ENCODE assay signal across 15 cellular contexts in genomic region chr11:70404244-70404643, GRCh38. TPM values are rescaled to one million over a fixed set of nuclear protein-coding genes. Genes with fewer than 3 reads are reported as not detected.
A peak's percentile ranks its signal among the peaks of the same experiment; 100 is the strongest.
DNase-seq lines count a peak whose midpoint lies in the region; ATAC-seq and TF ChIP-seq lines count a peak whose summit lies in the region.
"Had no signal": no experiment of that assay in that cellular context is flagged by ENCODE, and none has a peak within 500 bp of the region (broad histone marks: within the 10 kb centered on the region; RNA-seq: fewer than 3 reads in every experiment).

No MANE protein-coding gene starts in this region.

- no peaks in the 10 kb centered on the region for H3K27me3 ChIP-seq in esophagus muscularis mucosa

- H3K27ac Mint-ChIP-seq in endothelial cell (ENCODE audit: unreplicated experiment) (peak overlapping the region; percentile 84), neural crest cell (ENCODE audit: unreplicated experiment) (no peak overlapping the region), type B pancreatic cell (peak overlapping the region; percentile 91)
- H3K27ac Mint-ChIP-seq in stimulated activated effector memory CD8-positive, alpha-beta T cell treated with anti-CD3 and anti-CD28 coated beads, Interleukin-12 subunit alpha, Interleukin-12 subunit beta, amount 100 ng/mL, for 72 hours = no peak overlapping the region
- H3K27ac Mint-ChIP-seq: CD14-positive monocyte; CD8-positive, alpha-beta T cell had no signal

- no peak overlapping the region for H3K4me3 ChIP-seq in esophagus muscularis mucosa
- H3K4me3 ChIP-seq: A549 had no signal

- H3K27me3 Mint-ChIP-seq in endothelial cell (ENCODE audit: unreplicated experiment) (peaks cover 4% of the 10 kb centered on the region), neural crest cell (ENCODE audit: low read depth) (no peaks in the 10 kb centered on the region), type B pancreatic cell (no peaks in the 10 kb centered on the region)

- H3K4me1 Mint-ChIP-seq in endothelial cell (ENCODE audit: unreplicated experiment) (peaks cover 46% of the 10 kb centered on the region), neural crest cell (peaks cover 19% of the 10 kb centered on the region), type B pancreatic cell (ENCODE audit: unreplicated experiment) (peaks cover 10% of the 10 kb centered on the region)
- peaks cover 18% of the 10 kb centered on the region for H3K4me1 Mint-ChIP-seq in stimulated activated effector memory CD8-positive, alpha-beta T cell treated with anti-CD3 and anti-CD28 coated beads, Interleukin-12 subunit alpha, Interleukin-12 subunit beta, amount 100 ng/mL, for 72 hours

- DNase-seq in ELF-1 (ENCODE audit: low read depth, low spot score) (peak; percentile 53), endothelial cell (ENCODE audit: low spot score) (no peak), neural crest cell (ENCODE audit: low read depth, low spot score) (no peak), type B pancreatic cell (ENCODE audit: extremely low spot score, unreplicated experiment) (no peak), esophagus muscularis mucosa (ENCODE audit: extremely low spot score) (no peak)
- DNase-seq in stimulated activated effector memory CD8-positive, alpha-beta T cell treated with anti-CD3 and anti-CD28 coated beads, Interleukin-12 subunit alpha, Interleukin-12 subunit beta, amount 100 ng/mL, for 72 hours (ENCODE audit: low spot score in 2 of 2) = no peak
- DNase-seq: CD8-positive, alpha-beta T cell; COR-L47; DND-41; GF-D8 had no signal

- no peak for TF ChIP-seq EP300 in esophagus muscularis mucosa (IDR thresholded peaks at IDR 0.05)

- H3K36me3 Mint-ChIP-seq in endothelial cell (ENCODE audit: low read depth, unreplicated experiment) (peaks cover 19% of the 10 kb centered on the region), neural crest cell (ENCODE audit: low read depth) (peaks cover under 1% of the 10 kb centered on the region), type B pancreatic cell (peaks cover 8% of the 10 kb centered on the region)
- H3K36me3 Mint-ChIP-seq in stimulated activated effector memory CD8-positive, alpha-beta T cell treated with anti-CD3 and anti-CD28 coated beads, Interleukin-12 subunit alpha, Interleukin-12 subunit beta, amount 100 ng/mL, for 72 hours = no peaks in the 10 kb centered on the region
- H3K36me3 Mint-ChIP-seq: CD8-positive, alpha-beta T cell had no signal

- 92% methylated on average over 10 of the region's 11 CpGs for WGBS in esophagus muscularis mucosa

- no peak for TF ChIP-seq POLR2A in esophagus muscularis mucosa (IDR thresholded peaks at IDR 0.05; ENCODE audit: low read depth)

- TF ChIP-seq CTCF in endothelial cell (IDR thresholded peaks at IDR 0.05; ENCODE audit: unreplicated experiment) (no peak), neural crest cell (conservative IDR thresholded peaks at IDR 0.05) (no peak), type B pancreatic cell (conservative IDR thresholded peaks at IDR 0.05) (no peak), esophagus muscularis mucosa (IDR thresholded peaks at IDR 0.05) (no peak)

- no peaks in the 10 kb centered on the region for H3K9me3 ChIP-seq in esophagus muscularis mucosa
- H3K9me3 ChIP-seq: A549 had no signal

- H3K4me3 Mint-ChIP-seq in endothelial cell (ENCODE audit: unreplicated experiment) (peak overlapping the region; percentile 15), neural crest cell (peak overlapping the region; percentile 5), type B pancreatic cell (peak overlapping the region; percentile 74)
- H3K4me3 Mint-ChIP-seq in stimulated activated effector memory CD8-positive, alpha-beta T cell treated with anti-CD3 and anti-CD28 coated beads, Interleukin-12 subunit alpha, Interleukin-12 subunit beta, amount 100 ng/mL, for 72 hours = no peak overlapping the region
- H3K4me3 Mint-ChIP-seq: CD8-positive, alpha-beta T cell had no signal

- no peaks in the 10 kb centered on the region for H3K9me3 Mint-ChIP-seq in endothelial cell (ENCODE audit: unreplicated experiment)
- H3K9me3 Mint-ChIP-seq in neural crest cell = no peaks in the 10 kb centered on the region
- H3K9me3 Mint-ChIP-seq in type B pancreatic cell = no peaks in the 10 kb centered on the region
- H3K9me3 Mint-ChIP-seq in stimulated activated effector memory CD8-positive, alpha-beta T cell treated with anti-CD3 and anti-CD28 coated beads, Interleukin-12 subunit alpha, Interleukin-12 subunit beta, amount 100 ng/mL, for 72 hours = no peaks in the 10 kb centered on the region
- H3K9me3 Mint-ChIP-seq: CD8-positive, alpha-beta T cell had no signal

- H3K4me1 ChIP-seq in esophagus muscularis mucosa = peaks cover 32 to 40% (median 37%) of the 10 kb centered on the region in 4 donors

- intact Hi-C loops in esophagus muscularis mucosa (cut with DNase I) = loop anchor here (5.0 kb wide), 2 partner anchors 132 to 202 kb away; partner anchors contain the start of genes FADD and PPFIA1

- no peak for ATAC-seq in GM21390 (IDR thresholded peaks at IDR 0.05; ENCODE audit: unreplicated experiment)
- ATAC-seq in stimulated activated effector memory CD8-positive, alpha-beta T cell treated with anti-CD3 and anti-CD28 coated beads, Interleukin-12 subunit alpha, Interleukin-12 subunit beta, amount 100 ng/mL, for 72 hours = no peak
- ATAC-seq: A549; CD8-positive, alpha-beta T cell; HCT116 had no signal

- H3K36me3 ChIP-seq in esophagus muscularis mucosa = peaks cover 30 to 42% (median 35%) of the 10 kb centered on the region in 4 donors

- H3K27ac ChIP-seq in esophagus muscularis mucosa (replicated peaks in 1 of 4) = no peak overlapping the region
- H3K27ac ChIP-seq: A549, HL-60 had no signal

RNA-seq across cellular contexts. Expression of gene CTTN, which starts 5.9 kb away (rescaled TPM):
- total RNA-seq in endothelial cell (ENCODE audit: unreplicated experiment) (458 TPM), neural crest cell (146 and 147 TPM in 2 replicates), type B pancreatic cell (ENCODE audit: low replicate concordance) (211 and 264 TPM in 2 replicates), esophagus muscularis mucosa (100 to 1,000 TPM; 111 to 164 (median 146) TPM)

Comparison
In these comparisons a context has a peak if more than half of its experiments do, and no peak if none do; other contexts are left out.
1. H3K27ac Mint-ChIP-seq: peak in endothelial cell (single experiment) and type B pancreatic cell (single experiment); none in neural crest cell (single experiment) and stimulated activated effector memory CD8-positive, alpha-beta T cell treated with anti-CD3 and anti-CD28 coated beads, Interleukin-12 subunit alpha, Interleukin-12 subunit beta, amount 100 ng/mL, for 72 hours (single experiment).